1 cellular context compared by ENCODE assay signal in the genomic region with DNA sequence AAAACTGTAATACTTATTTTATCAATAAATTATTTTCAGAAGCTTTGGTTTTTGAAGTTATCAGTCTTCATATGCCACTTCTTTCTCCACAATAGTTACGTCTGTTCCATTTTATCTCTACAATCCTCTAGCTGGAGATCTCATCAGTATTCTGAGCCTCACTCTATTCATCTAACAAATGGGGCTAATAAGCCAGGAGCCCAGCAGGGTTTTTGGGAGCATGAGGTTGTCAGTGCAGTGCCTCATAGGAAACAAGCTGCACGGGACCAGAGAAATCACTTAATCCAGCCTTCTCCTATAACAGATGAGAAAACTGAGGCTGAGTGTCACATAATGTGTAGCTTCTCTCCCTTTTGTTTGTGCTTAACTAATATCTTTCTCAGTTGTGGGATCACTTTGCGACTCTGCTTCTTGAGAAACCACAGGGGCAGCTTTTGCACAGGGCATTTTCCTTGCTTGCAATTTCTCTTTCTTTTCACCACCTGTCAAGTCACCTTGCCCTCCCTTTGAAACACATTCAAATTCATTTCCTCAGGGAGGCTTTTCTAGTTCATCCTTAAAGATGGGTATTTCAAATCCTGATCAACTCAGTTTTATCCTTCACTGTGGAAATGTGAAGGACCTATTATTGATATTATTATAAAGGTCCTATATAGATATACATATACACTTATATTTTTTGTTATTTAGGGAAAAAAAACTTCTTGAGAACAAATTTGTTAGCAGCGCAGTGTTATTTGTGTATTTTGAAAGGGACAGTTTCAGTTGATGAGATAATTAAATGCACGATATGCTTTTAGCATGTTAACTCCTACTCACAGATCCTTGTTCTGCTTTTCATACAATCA.
TF ChIP-seq lines count a peak whose summit lies in the region.

No MANE protein-coding gene starts in this region.

TF ChIP-seq in GM12878, 131 proteins besides CTCF, POLR2A, EP300 and RAD21 (continued from another document and continues in another):
- TF ChIP-seq, protein P1, sequence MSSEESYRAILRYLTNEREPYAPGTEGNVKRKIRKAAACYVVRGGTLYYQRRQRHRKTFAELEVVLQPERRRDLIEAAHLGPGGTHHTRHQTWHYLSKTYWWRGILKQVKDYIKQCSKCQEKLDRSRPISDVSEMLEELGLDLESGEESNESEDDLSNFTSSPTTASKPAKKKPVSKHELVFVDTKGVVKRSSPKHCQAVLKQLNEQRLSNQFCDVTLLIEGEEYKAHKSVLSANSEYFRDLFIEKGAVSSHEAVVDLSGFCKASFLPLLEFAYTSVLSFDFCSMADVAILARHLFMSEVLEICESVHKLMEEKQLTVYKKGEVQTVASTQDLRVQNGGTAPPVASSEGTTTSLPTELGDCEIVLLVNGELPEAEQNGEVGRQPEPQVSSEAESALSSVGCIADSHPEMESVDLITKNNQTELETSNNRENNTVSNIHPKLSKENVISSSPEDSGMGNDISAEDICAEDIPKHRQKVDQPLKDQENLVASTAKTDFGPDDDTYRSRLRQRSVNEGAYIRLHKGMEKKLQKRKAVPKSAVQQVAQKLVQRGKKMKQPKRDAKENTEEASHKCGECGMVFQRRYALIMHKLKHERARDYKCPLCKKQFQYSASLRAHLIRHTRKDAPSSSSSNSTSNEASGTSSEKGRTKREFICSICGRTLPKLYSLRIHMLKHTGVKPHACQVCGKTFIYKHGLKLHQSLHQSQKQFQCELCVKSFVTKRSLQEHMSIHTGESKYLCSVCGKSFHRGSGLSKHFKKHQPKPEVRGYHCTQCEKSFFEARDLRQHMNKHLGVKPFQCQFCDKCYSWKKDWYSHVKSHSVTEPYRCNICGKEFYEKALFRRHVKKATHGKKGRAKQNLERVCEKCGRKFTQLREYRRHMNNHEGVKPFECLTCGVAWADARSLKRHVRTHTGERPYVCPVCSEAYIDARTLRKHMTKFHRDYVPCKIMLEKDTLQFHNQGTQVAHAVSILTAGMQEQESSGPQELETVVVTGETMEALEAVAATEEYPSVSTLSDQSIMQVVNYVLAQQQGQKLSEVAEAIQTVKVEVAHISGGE (CRISPR knock-in tag; IDR thresholded peaks at IDR 0.05) = no peak
- TF ChIP-seq NRF1 (conservative IDR thresholded peaks at IDR 0.05; ENCODE audit: low read depth, low read length) (no peak), RFX5 (IDR thresholded peaks at IDR 0.05; ENCODE audit: low read depth, low read length) (no peak), MLLT1 (IDR thresholded peaks at IDR 0.05) (no peak), MEF2A (IDR thresholded peaks at IDR 0.05; ENCODE audit: insufficient read depth, low read depth, low read length) (no peak; the same call in 1 of the 2 replicates), NR2C2 (IDR thresholded peaks at IDR 0.05; ENCODE audit: borderline replicate concordance, control insufficient read depth, insufficient read length, low read depth) (no peak), CHD2 (IDR thresholded peaks at IDR 0.05; ENCODE audit: borderline replicate concordance, low read depth, low read length) (peak; percentile 51; the same call in 1 of the 2 replicates), ZBED1 (IDR thresholded peaks at IDR 0.05; ENCODE audit: borderline replicate concordance) (0 out of 2 replicates have a peak, but pooled peaks have one; percentile 7), TCF3 (IDR thresholded peaks at IDR 0.05; ENCODE audit: borderline replicate concordance, insufficient read depth, low read depth, low read length) (no peak), IKZF2 (IDR thresholded peaks at IDR 0.05) (peak; percentile 83 to 84), SP1 (IDR thresholded peaks at IDR 0.05; ENCODE audit: low read depth, low read length) (no peak), ZNF24 (IDR thresholded peaks at IDR 0.05) (no peak), WRNIP1 (IDR thresholded peaks at IDR 0.05; ENCODE audit: borderline replicate concordance, low read depth, low read length) (no peak), CBX5 (IDR thresholded peaks at IDR 0.05; ENCODE audit: low read depth) (no peak), KDM1A (IDR thresholded peaks at IDR 0.05; ENCODE audit: borderline replicate concordance) (no peak), SPI1 (IDR thresholded peaks at IDR 0.05; ENCODE audit: borderline replicate concordance, insufficient read depth, low read depth, low read length) (peak; percentile 77), PAX5 (IDR thresholded peaks at IDR 0.05; ENCODE audit: borderline replicate concordance, low read depth, low read length) (0 out of 2 replicates have a peak, but pooled peaks have one; percentile 40), STAT1 (conservative IDR thresholded peaks at IDR 0.05) (no peak), NR2F1 (conservative IDR thresholded peaks at IDR 0.05) (no peak), ZNF207 (IDR thresholded peaks at IDR 0.05; ENCODE audit: borderline replicate concordance) (no peak), CBFB (IDR thresholded peaks at IDR 0.05; ENCODE audit: low read depth) (peak; percentile 25; the same call in 1 of the 2 replicates), SUZ12 (IDR thresholded peaks at IDR 0.05; ENCODE audit: unreplicated experiment) (no peak), SUPT20H (IDR thresholded peaks at IDR 0.05; ENCODE audit: borderline replicate concordance, control insufficient read depth, low read depth, low read length) (no peak), ZNF274 (IDR thresholded peaks at IDR 0.05; ENCODE audit: insufficient read depth, insufficient read length) (no peak), RAD51 (IDR thresholded peaks at IDR 0.05) (no peak), CBX3 (IDR thresholded peaks at IDR 0.05; ENCODE audit: borderline replicate concordance, low read depth) (no peak), SREBF1 (IDR thresholded peaks at IDR 0.05; ENCODE audit: low read length) (no peak), RCOR1 (conservative IDR thresholded peaks at IDR 0.05; ENCODE audit: low read depth, low read length) (0 out of 2 replicates have a peak, but pooled peaks have one; percentile 41), EGR1 (IDR thresholded peaks at IDR 0.05; ENCODE audit: borderline replicate concordance in 1 of 2, low read depth in 2 of 2, low read length in 2 of 2) (no peak), POU2F2 (IDR thresholded peaks at IDR 0.05; ENCODE audit: borderline replicate concordance, low read depth, low read length) (no peak; the same call in 2 of the 3 replicates), NBN (IDR thresholded peaks at IDR 0.05) (0 out of 2 replicates have a peak, but pooled peaks have one; percentile 29)
- TF ChIP-seq, protein P2, sequence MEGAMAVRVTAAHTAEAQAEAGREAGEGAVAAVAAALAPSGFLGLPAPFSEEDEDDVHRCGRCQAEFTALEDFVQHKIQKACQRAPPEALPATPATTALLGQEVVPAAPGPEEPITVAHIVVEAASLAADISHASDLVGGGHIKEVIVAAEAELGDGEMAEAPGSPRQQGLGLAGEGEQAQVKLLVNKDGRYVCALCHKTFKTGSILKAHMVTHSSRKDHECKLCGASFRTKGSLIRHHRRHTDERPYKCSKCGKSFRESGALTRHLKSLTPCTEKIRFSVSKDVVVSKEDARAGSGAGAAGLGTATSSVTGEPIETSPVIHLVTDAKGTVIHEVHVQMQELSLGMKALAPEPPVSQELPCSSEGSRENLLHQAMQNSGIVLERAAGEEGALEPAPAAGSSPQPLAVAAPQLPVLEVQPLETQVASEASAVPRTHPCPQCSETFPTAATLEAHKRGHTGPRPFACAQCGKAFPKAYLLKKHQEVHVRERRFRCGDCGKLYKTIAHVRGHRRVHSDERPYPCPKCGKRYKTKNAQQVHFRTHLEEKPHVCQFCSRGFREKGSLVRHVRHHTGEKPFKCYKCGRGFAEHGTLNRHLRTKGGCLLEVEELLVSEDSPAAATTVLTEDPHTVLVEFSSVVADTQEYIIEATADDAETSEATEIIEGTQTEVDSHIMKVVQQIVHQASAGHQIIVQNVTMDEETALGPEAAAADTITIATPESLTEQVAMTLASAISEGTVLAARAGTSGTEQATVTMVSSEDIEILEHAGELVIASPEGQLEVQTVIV (IDR thresholded peaks at IDR 0.05; ENCODE audit: borderline replicate concordance, partially characterized antibody) = no peak
- TF ChIP-seq, protein P3, sequence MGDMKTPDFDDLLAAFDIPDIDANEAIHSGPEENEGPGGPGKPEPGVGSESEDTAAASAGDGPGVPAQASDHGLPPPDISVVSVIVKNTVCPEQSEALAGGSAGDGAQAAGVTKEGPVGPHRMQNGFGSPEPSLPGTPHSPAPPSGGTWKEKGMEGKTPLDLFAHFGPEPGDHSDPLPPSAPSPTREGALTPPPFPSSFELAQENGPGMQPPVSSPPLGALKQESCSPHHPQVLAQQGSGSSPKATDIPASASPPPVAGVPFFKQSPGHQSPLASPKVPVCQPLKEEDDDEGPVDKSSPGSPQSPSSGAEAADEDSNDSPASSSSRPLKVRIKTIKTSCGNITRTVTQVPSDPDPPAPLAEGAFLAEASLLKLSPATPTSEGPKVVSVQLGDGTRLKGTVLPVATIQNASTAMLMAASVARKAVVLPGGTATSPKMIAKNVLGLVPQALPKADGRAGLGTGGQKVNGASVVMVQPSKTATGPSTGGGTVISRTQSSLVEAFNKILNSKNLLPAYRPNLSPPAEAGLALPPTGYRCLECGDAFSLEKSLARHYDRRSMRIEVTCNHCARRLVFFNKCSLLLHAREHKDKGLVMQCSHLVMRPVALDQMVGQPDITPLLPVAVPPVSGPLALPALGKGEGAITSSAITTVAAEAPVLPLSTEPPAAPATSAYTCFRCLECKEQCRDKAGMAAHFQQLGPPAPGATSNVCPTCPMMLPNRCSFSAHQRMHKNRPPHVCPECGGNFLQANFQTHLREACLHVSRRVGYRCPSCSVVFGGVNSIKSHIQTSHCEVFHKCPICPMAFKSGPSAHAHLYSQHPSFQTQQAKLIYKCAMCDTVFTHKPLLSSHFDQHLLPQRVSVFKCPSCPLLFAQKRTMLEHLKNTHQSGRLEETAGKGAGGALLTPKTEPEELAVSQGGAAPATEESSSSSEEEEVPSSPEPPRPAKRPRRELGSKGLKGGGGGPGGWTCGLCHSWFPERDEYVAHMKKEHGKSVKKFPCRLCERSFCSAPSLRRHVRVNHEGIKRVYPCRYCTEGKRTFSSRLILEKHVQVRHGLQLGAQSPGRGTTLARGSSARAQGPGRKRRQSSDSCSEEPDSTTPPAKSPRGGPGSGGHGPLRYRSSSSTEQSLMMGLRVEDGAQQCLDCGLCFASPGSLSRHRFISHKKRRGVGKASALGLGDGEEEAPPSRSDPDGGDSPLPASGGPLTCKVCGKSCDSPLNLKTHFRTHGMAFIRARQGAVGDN (IDR thresholded peaks at IDR 0.05) = no peak
- TF ChIP-seq, protein P4, sequence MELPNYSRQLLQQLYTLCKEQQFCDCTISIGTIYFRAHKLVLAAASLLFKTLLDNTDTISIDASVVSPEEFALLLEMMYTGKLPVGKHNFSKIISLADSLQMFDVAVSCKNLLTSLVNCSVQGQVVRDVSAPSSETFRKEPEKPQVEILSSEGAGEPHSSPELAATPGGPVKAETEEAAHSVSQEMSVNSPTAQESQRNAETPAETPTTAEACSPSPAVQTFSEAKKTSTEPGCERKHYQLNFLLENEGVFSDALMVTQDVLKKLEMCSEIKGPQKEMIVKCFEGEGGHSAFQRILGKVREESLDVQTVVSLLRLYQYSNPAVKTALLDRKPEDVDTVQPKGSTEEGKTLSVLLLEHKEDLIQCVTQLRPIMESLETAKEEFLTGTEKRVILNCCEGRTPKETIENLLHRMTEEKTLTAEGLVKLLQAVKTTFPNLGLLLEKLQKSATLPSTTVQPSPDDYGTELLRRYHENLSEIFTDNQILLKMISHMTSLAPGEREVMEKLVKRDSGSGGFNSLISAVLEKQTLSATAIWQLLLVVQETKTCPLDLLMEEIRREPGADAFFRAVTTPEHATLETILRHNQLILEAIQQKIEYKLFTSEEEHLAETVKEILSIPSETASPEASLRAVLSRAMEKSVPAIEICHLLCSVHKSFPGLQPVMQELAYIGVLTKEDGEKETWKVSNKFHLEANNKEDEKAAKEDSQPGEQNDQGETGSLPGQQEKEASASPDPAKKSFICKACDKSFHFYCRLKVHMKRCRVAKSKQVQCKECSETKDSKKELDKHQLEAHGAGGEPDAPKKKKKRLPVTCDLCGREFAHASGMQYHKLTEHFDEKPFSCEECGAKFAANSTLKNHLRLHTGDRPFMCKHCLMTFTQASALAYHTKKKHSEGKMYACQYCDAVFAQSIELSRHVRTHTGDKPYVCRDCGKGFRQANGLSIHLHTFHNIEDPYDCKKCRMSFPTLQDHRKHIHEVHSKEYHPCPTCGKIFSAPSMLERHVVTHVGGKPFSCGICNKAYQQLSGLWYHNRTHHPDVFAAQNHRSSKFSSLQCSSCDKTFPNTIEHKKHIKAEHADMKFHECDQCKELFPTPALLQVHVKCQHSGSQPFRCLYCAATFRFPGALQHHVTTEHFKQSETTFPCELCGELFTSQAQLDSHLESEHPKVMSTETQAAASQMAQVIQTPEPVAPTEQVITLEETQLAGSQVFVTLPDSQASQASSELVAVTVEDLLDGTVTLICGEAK (IDR thresholded peaks at IDR 0.05; ENCODE audit: borderline replicate concordance) = no peak
- TF ChIP-seq, protein P5, sequence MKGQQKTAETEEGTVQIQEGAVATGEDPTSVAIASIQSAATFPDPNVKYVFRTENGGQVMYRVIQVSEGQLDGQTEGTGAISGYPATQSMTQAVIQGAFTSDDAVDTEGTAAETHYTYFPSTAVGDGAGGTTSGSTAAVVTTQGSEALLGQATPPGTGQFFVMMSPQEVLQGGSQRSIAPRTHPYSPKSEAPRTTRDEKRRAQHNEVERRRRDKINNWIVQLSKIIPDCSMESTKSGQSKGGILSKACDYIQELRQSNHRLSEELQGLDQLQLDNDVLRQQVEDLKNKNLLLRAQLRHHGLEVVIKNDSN (IDR thresholded peaks at IDR 0.05; ENCODE audit: borderline replicate concordance, extremely low read length, insufficient read depth, low read depth, low read length) = no peak
- TF ChIP-seq, protein P6, sequence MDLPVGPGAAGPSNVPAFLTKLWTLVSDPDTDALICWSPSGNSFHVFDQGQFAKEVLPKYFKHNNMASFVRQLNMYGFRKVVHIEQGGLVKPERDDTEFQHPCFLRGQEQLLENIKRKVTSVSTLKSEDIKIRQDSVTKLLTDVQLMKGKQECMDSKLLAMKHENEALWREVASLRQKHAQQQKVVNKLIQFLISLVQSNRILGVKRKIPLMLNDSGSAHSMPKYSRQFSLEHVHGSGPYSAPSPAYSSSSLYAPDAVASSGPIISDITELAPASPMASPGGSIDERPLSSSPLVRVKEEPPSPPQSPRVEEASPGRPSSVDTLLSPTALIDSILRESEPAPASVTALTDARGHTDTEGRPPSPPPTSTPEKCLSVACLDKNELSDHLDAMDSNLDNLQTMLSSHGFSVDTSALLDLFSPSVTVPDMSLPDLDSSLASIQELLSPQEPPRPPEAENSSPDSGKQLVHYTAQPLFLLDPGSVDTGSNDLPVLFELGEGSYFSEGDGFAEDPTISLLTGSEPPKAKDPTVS (IDR thresholded peaks at IDR 0.05; ENCODE audit: low read depth, low read length) = no peak
